29 cellular contexts compared by ENCODE assay signal in genomic region chr7:120717166-120717565, GRCh38.
"Had no signal": no experiment of that assay in that cellular context is flagged by ENCODE, and none has a peak within 500 bp of the region (broad histone marks: within the 10 kb centered on the region; RNA-seq: fewer than 3 reads in every experiment).

No MANE protein-coding gene starts in this region.

- FAIRE-seq: keratinocyte, small intestine had no signal

- ATAC-seq: left cardiac atrium; left lobe of liver; mucosa of descending colon; naive thymus-derived CD4-positive, alpha-beta T cell; natural killer cell treated with Interleukin-12 subunit alpha and Interleukin-12 subunit beta and Interleukin-15 and Interleukin-18, amount 100 ng/mL, for 72 hours; stimulated activated effector memory CD8-positive, alpha-beta T cell treated with anti-CD3 and anti-CD28 coated beads, Interleukin-12 subunit alpha, Interleukin-12 subunit beta, amount 100 ng/mL, for 72 hours had no signal

- H3K36me3 ChIP-seq: lower lobe of right lung, neutrophil, ovary, right atrium auricular region, sigmoid colon, spleen, suprapubic skin, thoracic aorta, tibial artery, uterus had no signal

- H3K9me3 Mint-ChIP-seq: naive thymus-derived CD4-positive, alpha-beta T cell; neural crest cell; stimulated activated naive CD8-positive, alpha-beta T cell treated with anti-CD3 and anti-CD28 coated beads, Interleukin-15, Interleukin-2, amounts not matched to agents 100 ng/mL and 50 ng/mL, for 24 hours; type B pancreatic cell had no signal

- H3K9me3 ChIP-seq: lower lobe of right lung, mucosa of descending colon, neutrophil, ovary, right atrium auricular region, sigmoid colon, spleen, suprapubic skin, thoracic aorta, tibial artery, uterus had no signal

- H3K27ac ChIP-seq: lower lobe of right lung, neutrophil, ovary, right atrium auricular region, sigmoid colon, spleen, suprapubic skin, thoracic aorta, tibial artery, uterus had no signal

- H3K4me1 Mint-ChIP-seq: naive thymus-derived CD4-positive, alpha-beta T cell; stimulated activated effector memory CD8-positive, alpha-beta T cell treated with anti-CD3 and anti-CD28 coated beads, Interleukin-12 subunit alpha, Interleukin-12 subunit beta, amount 100 ng/mL, for 72 hours had no signal

- H3K4me3 Mint-ChIP-seq: naive thymus-derived CD4-positive, alpha-beta T cell; natural killer cell treated with Interleukin-12 subunit alpha and Interleukin-12 subunit beta and Interleukin-15 and Interleukin-18, amount 100 ng/mL, for 72 hours; stimulated activated effector memory CD8-positive, alpha-beta T cell treated with anti-CD3 and anti-CD28 coated beads, Interleukin-12 subunit alpha, Interleukin-12 subunit beta, amount 100 ng/mL, for 72 hours; stimulated activated naive CD8-positive, alpha-beta T cell treated with anti-CD3 and anti-CD28 coated beads, Interleukin-15, Interleukin-2, amounts not matched to agents 100 ng/mL and 50 ng/mL, for 24 hours; type B pancreatic cell had no signal

- H3K4me1 ChIP-seq: lower lobe of right lung, right atrium auricular region, sigmoid colon, spleen, tibial artery, uterus had no signal

- H3K36me3 Mint-ChIP-seq: naive thymus-derived CD4-positive, alpha-beta T cell; natural killer cell treated with Interleukin-12 subunit alpha and Interleukin-12 subunit beta and Interleukin-15 and Interleukin-18, amount 100 ng/mL, for 72 hours; stimulated activated effector memory CD8-positive, alpha-beta T cell treated with anti-CD3 and anti-CD28 coated beads, Interleukin-12 subunit alpha, Interleukin-12 subunit beta, amount 100 ng/mL, for 72 hours; type B pancreatic cell had no signal

- H3K27me3 Mint-ChIP-seq: natural killer cell treated with Interleukin-12 subunit alpha and Interleukin-12 subunit beta and Interleukin-15 and Interleukin-18, amount 100 ng/mL, for 72 hours; progenitor cell of endocrine pancreas had no signal

- H3K27me3 ChIP-seq: ovary, right atrium auricular region, sigmoid colon, suprapubic skin, tibial artery, uterus had no signal

- H3K4me3 ChIP-seq: lower lobe of right lung, mucosa of descending colon, ovary, right atrium auricular region, sigmoid colon, spleen, suprapubic skin, thoracic aorta, tibial artery, uterus had no signal

- H3K27ac Mint-ChIP-seq: naive thymus-derived CD4-positive, alpha-beta T cell; natural killer cell treated with Interleukin-12 subunit alpha and Interleukin-12 subunit beta and Interleukin-15 and Interleukin-18, amount 100 ng/mL, for 72 hours; stimulated activated effector memory CD8-positive, alpha-beta T cell treated with anti-CD3 and anti-CD28 coated beads, Interleukin-12 subunit alpha, Interleukin-12 subunit beta, amount 100 ng/mL, for 72 hours; stimulated activated naive CD8-positive, alpha-beta T cell treated with anti-CD3 and anti-CD28 coated beads, Interleukin-15, Interleukin-2, amounts not matched to agents 100 ng/mL and 50 ng/mL, for 24 hours; type B pancreatic cell had no signal

- DNase-seq: hippocampal formation; kidney glomerular epithelial cell; left cardiac atrium; lower lobe of right lung; mammary epithelial cell; mesendoderm; mucosa of descending colon; naive thymus-derived CD4-positive, alpha-beta T cell; occipital lobe; ovary; sigmoid colon; small intestine; spleen; stimulated activated CD4-positive, alpha-beta T cell treated with anti-CD3 and anti-CD28 coated beads, Interleukin-4, amount 100 ng/mL, for 24 hours; stimulated activated naive CD4-positive, alpha-beta T cell; tibial artery; uterus had no signal
